ENCODE assay signal across 9 cellular contexts in genomic region chr14:93333631-93334095, GRCh38. TPM values are rescaled to one million over a fixed set of nuclear protein-coding genes. Genes with fewer than 3 reads are reported as not detected.
DNase-seq lines count a peak whose midpoint lies in the region; ATAC-seq and TF ChIP-seq lines count a peak whose summit lies in the region.
"Had no signal": no experiment of that assay in that cellular context is flagged by ENCODE, and none has a peak within 500 bp of the region (broad histone marks: within the 10 kb centered on the region; RNA-seq: fewer than 3 reads in every experiment).

No MANE protein-coding gene starts in this region.

- 7% methylated on average over 7 of the region's 7 CpGs for WGBS in hepatocyte (ENCODE audit: low lambda C conversion rate, missing lambda C conversion rate)
- WGBS in spleen, 5 donors: 8 to 9% (median 8%) methylated on average over 7 of the region's 7 CpGs

- TF ChIP-seq CTCF in WTC11 (IDR thresholded peaks at IDR 0.05): no peak
- TF ChIP-seq CTCF in hepatocyte (IDR thresholded peaks at IDR 0.05; ENCODE audit: poor library complexity): no peak
- TF ChIP-seq CTCF in spleen (IDR thresholded peaks at IDR 0.05 in 8 of 11, conservative IDR thresholded peaks at IDR 0.05 in 3 of 11): no peak

- H3K9me2 ChIP-seq in hepatocyte (replicated peaks; ENCODE audit: insufficient read depth): no peaks in the 10 kb centered on the region

- peaks cover 43% of the 10 kb centered on the region for H3K4me1 Mint-ChIP-seq in WTC11

- H3K4me2 ChIP-seq in hepatocyte: peak overlapping the region; percentile 83

- H3K4me1 ChIP-seq in hepatocyte (ENCODE audit: insufficient read depth) (peaks cover 12% of the 10 kb centered on the region), spleen (peaks cover 31 to 48% (median 42%) of the 10 kb centered on the region in 6 donors)

- H3K36me3 ChIP-seq in hepatocyte (replicated peaks; ENCODE audit: insufficient read depth, low read depth) (no peaks in the 10 kb centered on the region), spleen (no peaks in the 10 kb centered on the region)

- no peaks in the 10 kb centered on the region for H3K27me3 ChIP-seq in hepatocyte
- H3K27me3 ChIP-seq in spleen (replicated peaks in 1 of 7): no peaks in the 10 kb centered on the region

- CTCF ChIA-PET in WTC11 (lab: Charles Lee): no interaction called here

- peaks cover 22% of the 10 kb centered on the region for H4K20me1 ChIP-seq in hepatocyte (ENCODE audit: insufficient read depth, poor library complexity, severe bottlenecking)

- H3K27me3 Mint-ChIP-seq in WTC11 (ENCODE audit: low read depth): no peaks in the 10 kb centered on the region

- peaks cover 29% of the 10 kb centered on the region for H3K36me3 Mint-ChIP-seq in WTC11

- H3K27ac ChIP-seq in hepatocyte (peak overlapping the region; percentile 79), spleen (peak overlapping the region; percentile 91 to 98 (median 96))

- DNase-seq in DMS53 (lab: John Stamatoyannopoulos, UW) (peak; percentile 25), DMS53 treated with DMSO at 0.1 percent for 48 hours (lab: John Stamatoyannopoulos, UW; ENCODE audit: unreplicated experiment) (no peak), WTC11 (ENCODE audit: low spot score) (no peak), hepatocyte (ENCODE audit: low spot score) (no peak), spleen (no peak), NCI-H510A treated with DMSO at 0.1 percent for 48 hours (lab: John Stamatoyannopoulos, UW) (no peak)

- H2AFZ ChIP-seq in hepatocyte: peak overlapping the region; percentile 70

- H3K27ac Mint-ChIP-seq in WTC11: peak overlapping the region; percentile 85

- peaks cover 50% of the 10 kb centered on the region for H3K79me2 ChIP-seq in hepatocyte

- H3K9me3 ChIP-seq in hepatocyte (ENCODE audit: low read depth): no peaks in the 10 kb centered on the region
- peaks cover 0 to 13% (median 8%) of the 10 kb centered on the region in 8 donors for H3K9me3 ChIP-seq in spleen

- intact Hi-C loops in spleen (cut with DNase I; ENCODE audit: low total_unique reads): no loop called here

- H3K4me3 Mint-ChIP-seq in WTC11: peak overlapping the region; percentile 79

- POLR2A ChIA-PET in WTC11 (lab: Charles Lee): interaction anchor here (1.2 kb wide), 1 partner anchor 126 kb away, joined by 4 read pairs; the partner anchor contains the start of genes GON7 and UBR7

- H3K4me3 ChIP-seq in hepatocyte (peak overlapping the region; percentile 25), spleen (peak overlapping the region; percentile 66 to 96 (median 82))

- peaks cover 19% of the 10 kb centered on the region for H3K9me3 Mint-ChIP-seq in WTC11

- no peak for TF ChIP-seq POLR2A in spleen (IDR thresholded peaks at IDR 0.05)

- no peak for ATAC-seq in WTC11
- ATAC-seq in GM21526 (IDR thresholded peaks at IDR 0.05; ENCODE audit: low FRiP score, unreplicated experiment): no peak
- no peak for ATAC-seq in HG03460 (IDR thresholded peaks at IDR 0.05; ENCODE audit: unreplicated experiment)

TF ChIP-seq in WTC11, 78 proteins besides CTCF, POLR2A, EP300 and RAD21 (continues in another document):
- no peak for TF ChIP-seq TP53 (CRISPR knock-in tag; IDR thresholded peaks at IDR 0.05)
- TF ChIP-seq NFE2L1 (CRISPR knock-in tag; IDR thresholded peaks at IDR 0.05): no peak
- no peak for TF ChIP-seq USF1 (CRISPR knock-in tag; IDR thresholded peaks at IDR 0.05)
- TF ChIP-seq E2F5 (CRISPR knock-in tag; IDR thresholded peaks at IDR 0.05): no peak
- TF ChIP-seq NFATC4 (CRISPR knock-in tag; IDR thresholded peaks at IDR 0.05): no peak
- no peak for TF ChIP-seq E2F1 (CRISPR knock-in tag; IDR thresholded peaks at IDR 0.05)
- TF ChIP-seq TCF7 (CRISPR knock-in tag; IDR thresholded peaks at IDR 0.05; ENCODE audit: low read depth): no peak
- no peak for TF ChIP-seq SOX15 (CRISPR knock-in tag; IDR thresholded peaks at IDR 0.05)
- TF ChIP-seq ZNF532 (CRISPR knock-in tag; IDR thresholded peaks at IDR 0.05; ENCODE audit: borderline replicate concordance): no peak
- no peak for TF ChIP-seq FOXP4 (CRISPR knock-in tag; IDR thresholded peaks at IDR 0.05)
- no peak for TF ChIP-seq ERG (CRISPR knock-in tag; IDR thresholded peaks at IDR 0.05)
- TF ChIP-seq NFYB (CRISPR knock-in tag; conservative IDR thresholded peaks at IDR 0.05; ENCODE audit: low read depth): no peak
- no peak for TF ChIP-seq RELA (CRISPR knock-in tag; IDR thresholded peaks at IDR 0.05; ENCODE audit: borderline replicate concordance)

RNA-seq across cellular contexts. Expression of gene BTBD7, which starts 0.8 kb away (rescaled TPM):
- total RNA-seq in WTC11 (2021) (29.2 to 34.1 TPM (median 31.3 TPM) in 3 replicates), hepatocyte (24.5 and 25.8 TPM in 2 replicates), spleen (10 to 100 TPM; 27.3 to 48.4 (median 33.5) TPM)
- polyA plus RNA-seq in hepatocyte (14.4 and 14.8 TPM in 2 replicates), spleen (1 to 10 TPM; 5.0 to 8.5 (median 5.8) TPM)

RNA-seq across cellular contexts. Expression of gene COX8C, which starts 13.3 kb away (rescaled TPM):
- total RNA-seq in WTC11 (2021): not detected in 3 replicates
- total RNA-seq in hepatocyte: not detected in 2 replicates
- not detected in 2 replicates for polyA plus RNA-seq in hepatocyte
- total RNA-seq in spleen: not detected
- not detected for polyA plus RNA-seq in spleen
- total RNA-seq: T-helper 1 cell treated with Interleukin-12 subunit alpha and Interleukin-12 subunit beta and Interleukin-4 antibody, amounts not matched to agents 30 ng/mL and 1 ng/mL, for 36 hours had no signal
